9 cellular contexts compared by ENCODE assay signal in the genomic region with DNA sequence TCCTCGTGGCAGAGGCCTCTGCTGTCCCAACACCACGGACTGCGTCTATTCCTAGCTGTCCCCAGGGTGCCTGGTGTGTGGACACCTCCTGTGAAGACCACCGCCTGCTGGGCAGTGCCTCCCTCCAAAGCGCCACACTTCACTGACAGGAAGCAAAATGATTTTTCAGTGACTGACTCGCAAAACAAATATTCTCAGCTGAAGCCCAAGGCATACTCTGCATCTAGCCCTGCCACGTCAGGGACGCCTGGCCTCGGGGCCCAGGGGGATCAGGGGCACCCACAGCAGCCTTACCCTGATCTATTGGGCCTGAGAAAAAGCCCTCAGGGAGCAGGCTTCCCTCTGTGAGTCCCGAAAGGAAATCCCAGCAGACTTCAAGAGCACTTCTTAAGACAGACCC. TPM values are rescaled to one million over a fixed set of nuclear protein-coding genes. Genes with fewer than 3 reads are reported as not detected.
A peak's percentile ranks its signal among the peaks of the same experiment; 100 is the strongest.
DNase-seq lines count a peak whose midpoint lies in the region; ATAC-seq and TF ChIP-seq lines count a peak whose summit lies in the region.
"Had no signal": no experiment of that assay in that cellular context is flagged by ENCODE, and none has a peak within 500 bp of the region (broad histone marks: within the 10 kb centered on the region; RNA-seq: fewer than 3 reads in every experiment).

No MANE protein-coding gene starts in this region.

- H3K4me1 Mint-ChIP-seq in memory B cell: peaks cover 37% of the 10 kb centered on the region

- H3K27ac Mint-ChIP-seq in memory B cell: no peak overlapping the region

- POLR2A ChIA-PET in HCT116 (lab: Charles Lee): no interaction called here

- H3K79me2 ChIP-seq in HCT116 (ENCODE audit: insufficient read depth, low read length): peaks cover 67% of the 10 kb centered on the region

- peak overlapping the region; percentile 87 for H3K4me3 Mint-ChIP-seq in memory B cell

- H3K36me3 Mint-ChIP-seq in memory B cell: peaks cover 24% of the 10 kb centered on the region

- H3K4me3 ChIP-seq in HCT116 (replicated peaks in 1 of 2; ENCODE audit: low read depth in 1 of 2, low read length in 2 of 2) (peak overlapping the region; percentile 76 to 88), adipocyte (ENCODE audit: low read length) (peak overlapping the region; percentile 87)

- intact Hi-C loops in HCT116 (cut with micrococcal nuclease): no loop called here

- H3K4me2 ChIP-seq in HCT116 (ENCODE audit: low read length): peak overlapping the region; percentile 99

- H3K27ac ChIP-seq in 22Rv1 (0 out of 2 replicates have a peak overlapping the region, but pooled peaks have one; percentile 75), HCT116 (ENCODE audit: low read depth, low read length) (peak overlapping the region; percentile 31)

- no peak for ATAC-seq in HCT116
- no peak for ATAC-seq in memory B cell (ENCODE audit: low read depth)
- ATAC-seq in HG02623 (IDR thresholded peaks at IDR 0.05; ENCODE audit: unreplicated experiment): no peak
- no peak for ATAC-seq in HG03354 (IDR thresholded peaks at IDR 0.05; ENCODE audit: poor library complexity, severe bottlenecking, unreplicated experiment)

- H3K4me1 ChIP-seq in HCT116 (ENCODE audit: control insufficient read depth in 1 of 2, insufficient read depth in 2 of 2, low read length in 2 of 2) (peaks cover 8 to 20% of the 10 kb centered on the region in 2 experiments), adipocyte (ENCODE audit: control insufficient read depth, insufficient read depth, low read length) (peaks cover 33% of the 10 kb centered on the region)

- H3K27me3 Mint-ChIP-seq in memory B cell: no peaks in the 10 kb centered on the region

- H3K9me3 Mint-ChIP-seq in memory B cell: no peaks in the 10 kb centered on the region

- H2AFZ ChIP-seq in HCT116 (ENCODE audit: low read depth, low read length, poor library complexity, severe bottlenecking): no peak overlapping the region

- H3K27me3 ChIP-seq in HCT116 (ENCODE audit: insufficient read depth, low read length) (no peaks in the 10 kb centered on the region), adipocyte (replicated peaks; ENCODE audit: control insufficient read depth, insufficient read depth, low read length) (no peaks in the 10 kb centered on the region)

- no peak for TF ChIP-seq POLR2A in HCT116 (IDR thresholded peaks at IDR 0.05; ENCODE audit: borderline replicate concordance, extremely low read depth, insufficient read depth, insufficient read length)

- peaks cover 23 to 24% of the 10 kb centered on the region in 2 experiments; a peak in 3 of 4 replicates for H3K36me3 ChIP-seq in HCT116 (ENCODE audit: control insufficient read depth in 1 of 2, insufficient read depth in 2 of 2, low read length in 2 of 2)
- H3K36me3 ChIP-seq in adipocyte (ENCODE audit: control insufficient read depth, insufficient read depth, low read length, severe bottlenecking): peaks cover 35% of the 10 kb centered on the region

- RAD21 ChIA-PET in HCT116 (lab: Charles Lee; ENCODE audit: low non-redundant PET in 1 of 2, low total read pairs in 2 of 2, uncharacterized antibody in 2 of 2, unreplicated experiment in 2 of 2): interaction anchor here in 1 of 2 experiments (0.6 kb wide), 1 partner anchor 49 kb away, joined by 3 read pairs; no protein-coding TSS in a partner anchor

- no peak for TF ChIP-seq CTCF in 22Rv1 (IDR thresholded peaks at IDR 0.05)
- no peak for TF ChIP-seq CTCF in HCT116 (IDR thresholded peaks at IDR 0.05 in 2 of 3, conservative IDR thresholded peaks at IDR 0.05 in 1 of 3; ENCODE audit: borderline replicate concordance in 1 of 3, insufficient read depth in 1 of 3, low read depth in 2 of 3, low read length in 2 of 3)

- H3K9ac ChIP-seq in HCT116 (ENCODE audit: low read length) (peak overlapping the region; percentile 90), adipocyte (ENCODE audit: low read length) (peak overlapping the region; percentile 93)

- TF ChIP-seq RAD21 in HCT116 (IDR thresholded peaks at IDR 0.05; ENCODE audit: low read depth): no peak

- DNase-seq in HCT116 (ENCODE audit: low read depth, low spot score) (no peak), adipocyte (ENCODE audit: low read depth) (peak; percentile 41), memory B cell (ENCODE audit: low spot score in 2 of 2) (no peak), NCI-H2107 (lab: John Stamatoyannopoulos, UW) (no peak), HuH-7 (ENCODE audit: low spot score) (no peak)
- DNase-seq: NCI-H524 had no signal

- no peaks in the 10 kb centered on the region for H4K20me1 ChIP-seq in HCT116 (ENCODE audit: insufficient read depth)

- no peaks in the 10 kb centered on the region for H3K9me3 ChIP-seq in HCT116 (ENCODE audit: control insufficient read depth in 1 of 2, insufficient read depth in 1 of 2, low read depth in 1 of 2, low read length in 2 of 2)
- no peaks in the 10 kb centered on the region for H3K9me3 ChIP-seq in adipocyte (ENCODE audit: control insufficient read depth, low read length)

- CTCF ChIA-PET in HCT116 (lab: Charles Lee): no interaction called here

- no peaks in the 10 kb centered on the region for H3K9me2 ChIP-seq in HCT116 (ENCODE audit: insufficient read depth)

- BruUV-seq in HCT116 (replicated peaks; lab: Mats Ljungman, UMichigan): no TSS peak

TF ChIP-seq in HCT116, 20 proteins besides CTCF, POLR2A, EP300 and RAD21:
- TF ChIP-seq JUND (IDR thresholded peaks at IDR 0.05) (no peak), ATF3 (IDR thresholded peaks at IDR 0.05) (no peak), FOSL1 (IDR thresholded peaks at IDR 0.05; ENCODE audit: low read depth) (no peak), TCF7L2 (IDR thresholded peaks at IDR 0.05; ENCODE audit: borderline replicate concordance, extremely low read depth, insufficient read depth, insufficient read length) (no peak)
- TF ChIP-seq, protein P1, sequence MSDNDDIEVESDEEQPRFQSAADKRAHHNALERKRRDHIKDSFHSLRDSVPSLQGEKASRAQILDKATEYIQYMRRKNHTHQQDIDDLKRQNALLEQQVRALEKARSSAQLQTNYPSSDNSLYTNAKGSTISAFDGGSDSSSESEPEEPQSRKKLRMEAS (IDR thresholded peaks at IDR 0.05): no peak

RNA-seq across cellular contexts. Expression of gene BRD1, which starts 2.2 kb away (rescaled TPM):
- total RNA-seq in HCT116 (2021; ENCODE audit: unreplicated experiment): 31.3 TPM
- 18.2 and 18.6 TPM in 2 replicates for polyA plus RNA-seq in HCT116 (2012)

RNA-seq across cellular contexts. Expression of gene ZBED4, which starts 28.2 kb away (rescaled TPM):
- 21.6 TPM for total RNA-seq in HCT116 (2021; ENCODE audit: unreplicated experiment)
- 13.1 and 13.8 TPM in 2 replicates for polyA plus RNA-seq in HCT116 (2012)
